In the genomic region with DNA sequence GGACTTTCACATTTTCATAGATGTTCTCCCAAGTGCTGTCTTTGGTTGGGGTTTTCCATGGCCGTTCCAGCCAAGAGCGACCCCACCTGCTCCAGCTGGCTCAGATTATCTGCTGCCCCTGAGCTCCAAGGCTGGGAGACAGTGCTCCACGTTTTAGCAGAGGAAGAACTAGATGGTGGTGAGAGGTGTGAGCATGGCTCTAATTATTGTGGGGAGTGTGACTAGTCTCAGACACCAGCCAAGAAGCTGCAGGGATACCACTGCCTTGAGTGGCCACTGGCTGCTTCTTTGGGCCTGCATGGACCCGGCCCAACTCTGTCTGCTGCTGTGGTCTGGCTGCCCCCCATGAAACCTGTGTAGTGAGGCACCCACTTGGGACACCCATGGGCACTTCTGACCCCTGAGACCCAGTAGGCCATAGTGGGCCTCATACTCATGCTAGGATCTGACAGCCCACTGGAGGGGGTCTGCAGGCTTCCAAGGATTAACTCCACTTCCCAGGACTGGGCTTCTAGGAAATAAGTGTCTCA, we compare ENCODE assay signal across 17 cellular contexts.
"Had no signal": no experiment of that assay in that cellular context is flagged by ENCODE, and none has a peak within 500 bp of the region (broad histone marks: within the 10 kb centered on the region; RNA-seq: fewer than 3 reads in every experiment).

No MANE protein-coding gene starts in this region.

- ATAC-seq: activated CD8-positive, alpha-beta T cell treated with anti-CD3 and anti-CD28 coated beads, Interleukin-2, amount 10 ng/mL, durations not matched to agents 7 days and 5 days; body of pancreas; esophagus mucosa; left ventricle myocardium superior had no signal

- H3K27me3 Mint-ChIP-seq: activated CD4-positive, alpha-beta T cell treated with anti-CD3 and anti-CD28 coated beads, Interleukin-2, amount 10 ng/mL, durations not matched to agents 7 days and 5 days had no signal

- H3K9me3 ChIP-seq: body of pancreas had no signal

- H3K4me3 ChIP-seq: body of pancreas, cardiac muscle cell, hepatocyte had no signal

- H3K27ac ChIP-seq: body of pancreas, cardiac muscle cell, hepatocyte had no signal

- H3K9me3 Mint-ChIP-seq: activated CD4-positive, alpha-beta T cell treated with anti-CD3 and anti-CD28 coated beads, Interleukin-2, amount 10 ng/mL, durations not matched to agents 7 days and 5 days; activated T-helper 1 cell treated with anti-CD3 and anti-CD28 coated beads, Interleukin-12 subunit alpha, Interleukin-12 subunit beta, Interleukin-2, Interleukin-4 antibody, amounts not matched to agents 30 ng/mL and 10 ng/mL and 1 ng/mL, durations not matched to agents 14 hours and 24 hours and 36 hours; immature natural killer cell; T-helper 1 cell treated with Interleukin-12 subunit alpha and Interleukin-12 subunit beta and Interleukin-4 antibody, amounts not matched to agents 30 μg/mL and 1 μg/mL, for 36 hours had no signal

- DNase-seq: activated CD4-positive, alpha-beta T cell treated with anti-CD3 and anti-CD28 coated beads, Interleukin-2, amount 10 ng/mL, durations not matched to agents 7 days and 5 days; activated CD8-positive, alpha-beta T cell treated with anti-CD3 and anti-CD28 coated beads, Interleukin-2, amount 10 ng/mL, durations not matched to agents 7 days and 5 days; body of pancreas; dermis blood vessel endothelial cell; effector CD8-positive, alpha-beta T cell; foreskin melanocyte; immature natural killer cell; kidney glomerular epithelial cell; left ventricle myocardium superior; retina; stimulated activated CD4-positive, alpha-beta T cell treated with anti-CD3 and anti-CD28 coated beads, Interleukin-4, amount 100 ng/mL, for 24 hours; stimulated activated naive CD4-positive, alpha-beta T cell treated with Interleukin-2 at 50 U/mL for 16 hours had no signal

- H3K27me3 ChIP-seq: body of pancreas, cardiac muscle cell, hepatocyte had no signal

- H3K27ac Mint-ChIP-seq: activated CD8-positive, alpha-beta T cell treated with anti-CD3 and anti-CD28 coated beads, Interleukin-2, amount 10 ng/mL, durations not matched to agents 7 days and 5 days had no signal
